In genomic region chr14:30623412-30624131, GRCh38 we compare ENCODE assay signal across 8 cellular contexts. TPM values are rescaled to one million over a fixed set of nuclear protein-coding genes. Genes with fewer than 3 reads are reported as not detected.
DNase-seq lines count a peak whose midpoint lies in the region; ATAC-seq and TF ChIP-seq lines count a peak whose summit lies in the region.

No MANE protein-coding gene starts in this region.

- no peaks in the 10 kb centered on the region for H3K9me3 Mint-ChIP-seq in activated B cell treated with CpG ODN at 0.5 μM for 24 hours
- H3K9me3 Mint-ChIP-seq in stimulated activated effector memory CD8-positive, alpha-beta T cell treated with anti-CD3 and anti-CD28 coated beads, Interleukin-12 subunit alpha, Interleukin-12 subunit beta, amount 100 ng/mL, for 72 hours, result no peaks in the 10 kb centered on the region

- H3K4me2 ChIP-seq in SK-N-SH, result peak overlapping the region; percentile 81

- no peaks in the 10 kb centered on the region for H3K9me3 ChIP-seq in SK-N-SH
- H3K9me3 ChIP-seq in right cardiac atrium (ENCODE audit: control insufficient read depth, low read length), result no peaks in the 10 kb centered on the region

- intact Hi-C loops in activated B cell treated with CpG ODN at 0.5 μM for 24 hours (cut with micrococcal nuclease), result loop anchor here (2.0 to 5.0 kb wide), 5 partner anchors 359 to 937 kb away; partner anchors contain the start of genes AP4S1, HEATR5A, HECTD1 and NUBPL
- intact Hi-C loops in right cardiac atrium (cut with DNase I), result no loop called here

- peaks cover 64% of the 10 kb centered on the region for H3K79me2 ChIP-seq in SK-N-SH (ENCODE audit: insufficient read depth)

- H3K27me3 ChIP-seq in SK-N-SH (ENCODE audit: insufficient read depth) (no peaks in the 10 kb centered on the region), right cardiac atrium (ENCODE audit: control insufficient read depth, insufficient read depth) (no peaks in the 10 kb centered on the region)

- no peak for TF ChIP-seq CTCF in SK-N-SH (IDR thresholded peaks at IDR 0.05)
- TF ChIP-seq CTCF in activated B cell treated with CpG ODN at 0.5 μM for 24 hours (IDR thresholded peaks at IDR 0.05), result no peak

- H3K4me1 ChIP-seq in SK-N-SH (ENCODE audit: control insufficient read depth in 1 of 2, insufficient read depth in 2 of 2, low read depth in 1 of 2, low read length in 1 of 2), result peaks cover 7 to 11% of the 10 kb centered on the region in 2 experiments; a peak in 2 of 4 replicates
- peaks cover 2% of the 10 kb centered on the region for H3K4me1 ChIP-seq in right cardiac atrium (ENCODE audit: control insufficient read depth, insufficient read depth, low read length)

- peaks cover 13 to 23% of the 10 kb centered on the region in 2 experiments for H3K36me3 ChIP-seq in SK-N-SH (replicated peaks in 1 of 2; ENCODE audit: control insufficient read depth in 1 of 2, insufficient read depth in 2 of 2, low read length in 1 of 2)

- H3K4me3 ChIP-seq in SK-N-SH (ENCODE audit: low read depth in 2 of 2, low read length in 1 of 2), result peak overlapping the region; percentile 91 to 96
- H3K4me3 ChIP-seq in right cardiac atrium (ENCODE audit: low read length), result peak overlapping the region; percentile 100

- no peak overlapping the region for H3K27ac Mint-ChIP-seq in activated B cell treated with CpG ODN at 0.5 μM for 24 hours
- peak overlapping the region; percentile 95 for H3K27ac Mint-ChIP-seq in stimulated activated effector memory CD8-positive, alpha-beta T cell treated with anti-CD3 and anti-CD28 coated beads, Interleukin-12 subunit alpha, Interleukin-12 subunit beta, amount 100 ng/mL, for 72 hours

- WGBS in SK-N-SH (ENCODE audit: low lambda C conversion rate), result 71% methylated on average over 7 of the region's 7 CpGs
- WGBS in right cardiac atrium, result 76% methylated on average over 7 of the region's 7 CpGs

- DNase-seq in SK-N-SH, result no peak
- no peak for DNase-seq in activated B cell treated with CpG ODN at 0.5 μM for 24 hours
- no peak for DNase-seq in right cardiac atrium
- no peak for DNase-seq in stimulated activated effector memory CD8-positive, alpha-beta T cell treated with anti-CD3 and anti-CD28 coated beads, Interleukin-12 subunit alpha, Interleukin-12 subunit beta, amount 100 ng/mL, for 72 hours (ENCODE audit: low spot score in 2 of 2)
- no peak for DNase-seq in NCI-H2029 (lab: John Stamatoyannopoulos, UW)
- DNase-seq in NCI-H187 (lab: John Stamatoyannopoulos, UW), result no peak

- POLR2A ChIA-PET in SK-N-SH (lab: Yijun Ruan, JAX) (no interaction called here), activated B cell treated with CpG ODN at 0.5 μM for 24 hours (lab: Charles Lee) (interaction anchor here (2.8 to 2.9 kb wide), 2 partner anchors 64 to 584 kb away, joined by 14 to 17 read pairs; partner anchors contain the start of genes G2E3 and HECTD1)

- H3K4me1 Mint-ChIP-seq in activated B cell treated with CpG ODN at 0.5 μM for 24 hours, result peaks cover 52% of the 10 kb centered on the region
- peaks cover 35% of the 10 kb centered on the region for H3K4me1 Mint-ChIP-seq in stimulated activated effector memory CD8-positive, alpha-beta T cell treated with anti-CD3 and anti-CD28 coated beads, Interleukin-12 subunit alpha, Interleukin-12 subunit beta, amount 100 ng/mL, for 72 hours

- no peak for TF ChIP-seq EP300 in SK-N-SH (IDR thresholded peaks at IDR 0.05; ENCODE audit: borderline replicate concordance in 1 of 2, low read depth in 1 of 2, low read length in 1 of 2)

- peak overlapping the region; percentile 93; the same call in 1 of the 2 replicates for H3K9ac ChIP-seq in SK-N-SH

- H3K4me3 Mint-ChIP-seq in activated B cell treated with CpG ODN at 0.5 μM for 24 hours, result peak overlapping the region; percentile 93
- H3K4me3 Mint-ChIP-seq in stimulated activated effector memory CD8-positive, alpha-beta T cell treated with anti-CD3 and anti-CD28 coated beads, Interleukin-12 subunit alpha, Interleukin-12 subunit beta, amount 100 ng/mL, for 72 hours, result peak overlapping the region; percentile 89

- peaks cover 33% of the 10 kb centered on the region for H3K36me3 Mint-ChIP-seq in activated B cell treated with CpG ODN at 0.5 μM for 24 hours (ENCODE audit: low read depth)
- H3K36me3 Mint-ChIP-seq in stimulated activated effector memory CD8-positive, alpha-beta T cell treated with anti-CD3 and anti-CD28 coated beads, Interleukin-12 subunit alpha, Interleukin-12 subunit beta, amount 100 ng/mL, for 72 hours, result peaks cover 29% of the 10 kb centered on the region

- TF ChIP-seq RAD21 in SK-N-SH (IDR thresholded peaks at IDR 0.05; ENCODE audit: low read length), result no peak

- H3K27me3 Mint-ChIP-seq in activated B cell treated with CpG ODN at 0.5 μM for 24 hours, result no peaks in the 10 kb centered on the region

- no peak overlapping the region for H2AFZ ChIP-seq in SK-N-SH (ENCODE audit: low read depth)

- H3K9me2 ChIP-seq in SK-N-SH, result no peaks in the 10 kb centered on the region

- ATAC-seq in SK-N-SH treated with all-trans-retinoic acid at 6 μM for 48 hours, result no peak
- no peak for ATAC-seq in activated B cell treated with CpG ODN at 0.5 μM for 24 hours (ENCODE audit: low read depth)
- ATAC-seq in right cardiac atrium, result no peak
- no peak for ATAC-seq in stimulated activated effector memory CD8-positive, alpha-beta T cell treated with anti-CD3 and anti-CD28 coated beads, Interleukin-12 subunit alpha, Interleukin-12 subunit beta, amount 100 ng/mL, for 72 hours
- ATAC-seq in HG03342 (IDR thresholded peaks at IDR 0.05; ENCODE audit: unreplicated experiment), result no peak

- H3K27ac ChIP-seq in SK-N-SH (ENCODE audit: low read depth in 2 of 2, low read length in 1 of 2), result no peak overlapping the region; a peak in 1 of 4 replicates
- no peak overlapping the region for H3K27ac ChIP-seq in right cardiac atrium (ENCODE audit: low read length)

- CTCF ChIA-PET in SK-N-SH (lab: Yijun Ruan, JAX) (interaction anchor here (1.1 to 1.2 kb wide), 2 partner anchors 34 to 280 kb away, joined by 3 read pairs; no protein-coding TSS in a partner anchor), activated B cell treated with CpG ODN at 0.5 μM for 24 hours (lab: Charles Lee) (no interaction called here)

- H4K20me1 ChIP-seq in SK-N-SH (ENCODE audit: insufficient read depth), result peaks cover 18% of the 10 kb centered on the region

- H3F3A ChIP-seq in SK-N-SH (replicated peaks; ENCODE audit: insufficient read depth), result peaks cover 20% of the 10 kb centered on the region

TF ChIP-seq in SK-N-SH, 30 proteins besides CTCF, POLR2A, EP300 and RAD21 (continues in another document):
- TF ChIP-seq SIN3A (IDR thresholded peaks at IDR 0.05; ENCODE audit: borderline replicate concordance, low read depth, low read length) (no peak), ZBTB33 (IDR thresholded peaks at IDR 0.05; ENCODE audit: borderline replicate concordance, low read depth) (no peak), ELF1 (IDR thresholded peaks at IDR 0.05) (no peak)

TF ChIP-seq in SK-N-SH treated with all-trans-retinoic acid at 6 μM for 48 hours, 23 proteins besides CTCF, POLR2A, EP300 and RAD21 (continues in another document):
- TF ChIP-seq ZNF70 (CRISPR knock-in tag; IDR thresholded peaks at IDR 0.05) (no peak), ZNF8 (CRISPR knock-in tag; IDR thresholded peaks at IDR 0.05) (no peak), ZFP3 (CRISPR knock-in tag; IDR thresholded peaks at IDR 0.05) (no peak), TOX (CRISPR knock-in tag; IDR thresholded peaks at IDR 0.05; ENCODE audit: borderline replicate concordance) (no peak), TCF4 (CRISPR knock-in tag; IDR thresholded peaks at IDR 0.05; ENCODE audit: borderline replicate concordance) (no peak), ZC3H10 (CRISPR knock-in tag; IDR thresholded peaks at IDR 0.05) (no peak), SNAI2 (CRISPR knock-in tag; IDR thresholded peaks at IDR 0.05) (no peak), PPARA (CRISPR knock-in tag; IDR thresholded peaks at IDR 0.05; ENCODE audit: borderline replicate concordance) (no peak), POU6F1 (CRISPR knock-in tag; IDR thresholded peaks at IDR 0.05; ENCODE audit: borderline replicate concordance, low read depth) (no peak), ISL1 (CRISPR knock-in tag; IDR thresholded peaks at IDR 0.05) (no peak), CREB5 (CRISPR knock-in tag; IDR thresholded peaks at IDR 0.05; ENCODE audit: low read depth) (no peak), ARNTL (CRISPR knock-in tag; IDR thresholded peaks at IDR 0.05; ENCODE audit: borderline replicate concordance, low read depth) (no peak)

RNA-seq across cellular contexts. Expression of gene SCFD1, which starts 1.5 kb away (rescaled TPM):
- polyA plus RNA-seq in SK-N-SH (2012; rRNA removed), result 31.4 and 36.8 TPM in 2 replicates
- 43.8 and 56.2 TPM in 2 replicates for polyA plus RNA-seq in SK-N-SH (2012; cell fraction: cytosol; rRNA removed)
- 27.7 and 52.6 TPM in 2 replicates for polyA plus RNA-seq in SK-N-SH (2012; cell fraction: nucleus; rRNA removed)
- 70.1 and 83.6 TPM in 2 replicates for total RNA-seq in activated B cell treated with CpG ODN at 0.5 μM for 24 hours
- total RNA-seq in right cardiac atrium, result 10 to 100 TPM; 43.0 to 58.7 (median 45.7) TPM
- polyA plus RNA-seq in right cardiac atrium, result 38.2 TPM
